In genomic region chr12:42440608-42441007, GRCh38 we compare ENCODE assay signal across 24 cellular contexts.
A peak's percentile ranks its signal among the peaks of the same experiment; 100 is the strongest.
DNase-seq lines count a peak whose midpoint lies in the region; ATAC-seq and TF ChIP-seq lines count a peak whose summit lies in the region.
"Had no signal": no experiment of that assay in that cellular context is flagged by ENCODE, and none has a peak within 500 bp of the region (broad histone marks: within the 10 kb centered on the region; RNA-seq: fewer than 3 reads in every experiment).

No MANE protein-coding gene starts in this region.

- H3K4me3 Mint-ChIP-seq in WTC11 (no peak overlapping the region), memory B cell (no peak overlapping the region), neural crest cell (no peak overlapping the region)
- H3K4me3 Mint-ChIP-seq in activated naive CD8-positive, alpha-beta T cell treated with anti-CD3 and anti-CD28 coated beads for 36 hours: no peak overlapping the region
- H3K4me3 Mint-ChIP-seq in activated CD4-positive, alpha-beta T cell treated with anti-CD3 and anti-CD28 coated beads, Interleukin-2, amount 10 ng/mL, durations not matched to agents 7 days and 5 days: no peak overlapping the region
- H3K4me3 Mint-ChIP-seq: CD14-positive monocyte; CD4-positive, alpha-beta memory T cell; CD4-positive, CD25-positive, alpha-beta regulatory T cell; CD8-positive, alpha-beta memory T cell had no signal

- H3K36me3 Mint-ChIP-seq in WTC11: peaks cover 30% of the 10 kb centered on the region
- H3K36me3 Mint-ChIP-seq in memory B cell: peaks cover 51% of the 10 kb centered on the region
- H3K36me3 Mint-ChIP-seq in neural crest cell (ENCODE audit: low read depth): peaks cover 39% of the 10 kb centered on the region
- H3K36me3 Mint-ChIP-seq in activated naive CD8-positive, alpha-beta T cell treated with anti-CD3 and anti-CD28 coated beads for 36 hours: peaks cover 61% of the 10 kb centered on the region
- H3K36me3 Mint-ChIP-seq in activated CD4-positive, alpha-beta T cell treated with anti-CD3 and anti-CD28 coated beads, Interleukin-2, amount 10 ng/mL, durations not matched to agents 7 days and 5 days (ENCODE audit: low read depth): peaks cover 49% of the 10 kb centered on the region

- no peak for DNase-seq in WTC11 (ENCODE audit: low spot score)
- DNase-seq in memory B cell (ENCODE audit: low spot score in 2 of 2): no peak
- DNase-seq in neural crest cell (ENCODE audit: low read depth, low spot score): no peak
- DNase-seq in NK-92 (lab: John Stamatoyannopoulos, UW; ENCODE audit: unreplicated experiment): no peak
- DNase-seq in activated naive CD8-positive, alpha-beta T cell treated with anti-CD3 and anti-CD28 coated beads for 36 hours: no peak
- DNase-seq in NCI-H1694 treated with DMSO at 0.1 percent for 48 hours (lab: John Stamatoyannopoulos, UW): no peak
- DNase-seq in activated CD4-positive, alpha-beta T cell treated with anti-CD3 and anti-CD28 coated beads, Interleukin-2, amount 10 ng/mL, durations not matched to agents 7 days and 5 days: no peak
- DNase-seq: 8988T; ACHN; BE2C; C1 segment of cervical spinal cord; CD4-positive, alpha-beta memory T cell; CD4-positive, CD25-positive, alpha-beta regulatory T cell; CD8-positive, alpha-beta memory T cell; COR-L47; DMS 273 treated with DMSO at 0.1 percent for 48 hours; DMS153; DMS53; DMS79; DND-41; EL; GDM1 had no signal

- H3K27ac Mint-ChIP-seq in WTC11 (peak overlapping the region; percentile 40; the same call in 1 of the 2 replicates), memory B cell (peak overlapping the region; percentile 66), neural crest cell (ENCODE audit: unreplicated experiment) (peak overlapping the region; percentile 12)
- H3K27ac Mint-ChIP-seq in activated naive CD8-positive, alpha-beta T cell treated with anti-CD3 and anti-CD28 coated beads for 36 hours: no peak overlapping the region
- H3K27ac Mint-ChIP-seq in activated CD4-positive, alpha-beta T cell treated with anti-CD3 and anti-CD28 coated beads, Interleukin-2, amount 10 ng/mL, durations not matched to agents 7 days and 5 days: no peak overlapping the region
- H3K27ac Mint-ChIP-seq: CD14-positive monocyte; CD4-positive, CD25-positive, alpha-beta regulatory T cell had no signal

- POLR2A ChIA-PET in WTC11 (lab: Charles Lee): no interaction called here
- POLR2A ChIA-PET in activated CD4-positive, alpha-beta T cell treated with anti-CD3 and anti-CD28 coated beads, Interleukin-2, amount 10 ng/mL, durations not matched to agents 7 days and 5 days (lab: Charles Lee): no interaction called here

- peaks cover 12% of the 10 kb centered on the region for H3K9me3 Mint-ChIP-seq in WTC11
- peaks cover 6% of the 10 kb centered on the region for H3K9me3 Mint-ChIP-seq in memory B cell
- peaks cover 8% of the 10 kb centered on the region for H3K9me3 Mint-ChIP-seq in neural crest cell
- H3K9me3 Mint-ChIP-seq in activated naive CD8-positive, alpha-beta T cell treated with anti-CD3 and anti-CD28 coated beads for 36 hours: peaks cover 9% of the 10 kb centered on the region
- H3K9me3 Mint-ChIP-seq in activated CD4-positive, alpha-beta T cell treated with anti-CD3 and anti-CD28 coated beads, Interleukin-2, amount 10 ng/mL, durations not matched to agents 7 days and 5 days: peaks cover 3% of the 10 kb centered on the region

- H3K27me3 Mint-ChIP-seq in WTC11 (ENCODE audit: low read depth): no peaks in the 10 kb centered on the region; the same call in 1 of the 2 replicates
- no peaks in the 10 kb centered on the region for H3K27me3 Mint-ChIP-seq in memory B cell
- H3K27me3 Mint-ChIP-seq in neural crest cell (ENCODE audit: low read depth): no peaks in the 10 kb centered on the region
- no peaks in the 10 kb centered on the region for H3K27me3 Mint-ChIP-seq in activated naive CD8-positive, alpha-beta T cell treated with anti-CD3 and anti-CD28 coated beads for 36 hours
- no peaks in the 10 kb centered on the region for H3K27me3 Mint-ChIP-seq in activated CD4-positive, alpha-beta T cell treated with anti-CD3 and anti-CD28 coated beads, Interleukin-2, amount 10 ng/mL, durations not matched to agents 7 days and 5 days
- H3K27me3 Mint-ChIP-seq: CD4-positive, alpha-beta memory T cell; CD4-positive, CD25-positive, alpha-beta regulatory T cell; CD8-positive, alpha-beta memory T cell had no signal

- CTCF ChIA-PET in WTC11 (lab: Charles Lee): no interaction called here
- CTCF ChIA-PET in activated CD4-positive, alpha-beta T cell treated with anti-CD3 and anti-CD28 coated beads, Interleukin-2, amount 10 ng/mL, durations not matched to agents 7 days and 5 days (lab: Charles Lee): no interaction called here

- H3K4me1 Mint-ChIP-seq in WTC11 (peaks cover 50% of the 10 kb centered on the region), memory B cell (peaks cover 8% of the 10 kb centered on the region), neural crest cell (peaks cover 4% of the 10 kb centered on the region)
- H3K4me1 Mint-ChIP-seq in activated naive CD8-positive, alpha-beta T cell treated with anti-CD3 and anti-CD28 coated beads for 36 hours: no peaks in the 10 kb centered on the region
- no peaks in the 10 kb centered on the region for H3K4me1 Mint-ChIP-seq in activated CD4-positive, alpha-beta T cell treated with anti-CD3 and anti-CD28 coated beads, Interleukin-2, amount 10 ng/mL, durations not matched to agents 7 days and 5 days
- H3K4me1 Mint-ChIP-seq: CD14-positive monocyte had no signal

- TF ChIP-seq CTCF in WTC11 (IDR thresholded peaks at IDR 0.05): no peak
- no peak for TF ChIP-seq CTCF in neural crest cell (conservative IDR thresholded peaks at IDR 0.05)

- ATAC-seq in WTC11 (no peak), memory B cell (ENCODE audit: low read depth) (no peak)
- ATAC-seq: GM12878 had no signal

TF ChIP-seq in WTC11, 78 proteins besides CTCF, POLR2A, EP300 and RAD21:
- TF ChIP-seq GABPB1 (CRISPR knock-in tag; IDR thresholded peaks at IDR 0.05): no peak
- TF ChIP-seq, protein P1, sequence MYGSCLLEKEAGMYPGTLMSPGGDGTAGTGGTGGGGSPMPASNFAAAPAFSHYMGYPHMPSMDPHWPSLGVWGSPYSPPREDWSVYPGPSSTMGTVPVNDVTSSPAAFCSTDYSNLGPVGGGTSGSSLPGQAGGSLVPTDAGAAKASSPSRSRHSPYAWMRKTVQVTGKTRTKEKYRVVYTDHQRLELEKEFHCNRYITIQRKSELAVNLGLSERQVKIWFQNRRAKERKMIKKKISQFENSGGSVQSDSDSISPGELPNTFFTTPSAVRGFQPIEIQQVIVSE (CRISPR knock-in tag; IDR thresholded peaks at IDR 0.05; ENCODE audit: borderline replicate concordance): no peak
- TF ChIP-seq, protein P2, sequence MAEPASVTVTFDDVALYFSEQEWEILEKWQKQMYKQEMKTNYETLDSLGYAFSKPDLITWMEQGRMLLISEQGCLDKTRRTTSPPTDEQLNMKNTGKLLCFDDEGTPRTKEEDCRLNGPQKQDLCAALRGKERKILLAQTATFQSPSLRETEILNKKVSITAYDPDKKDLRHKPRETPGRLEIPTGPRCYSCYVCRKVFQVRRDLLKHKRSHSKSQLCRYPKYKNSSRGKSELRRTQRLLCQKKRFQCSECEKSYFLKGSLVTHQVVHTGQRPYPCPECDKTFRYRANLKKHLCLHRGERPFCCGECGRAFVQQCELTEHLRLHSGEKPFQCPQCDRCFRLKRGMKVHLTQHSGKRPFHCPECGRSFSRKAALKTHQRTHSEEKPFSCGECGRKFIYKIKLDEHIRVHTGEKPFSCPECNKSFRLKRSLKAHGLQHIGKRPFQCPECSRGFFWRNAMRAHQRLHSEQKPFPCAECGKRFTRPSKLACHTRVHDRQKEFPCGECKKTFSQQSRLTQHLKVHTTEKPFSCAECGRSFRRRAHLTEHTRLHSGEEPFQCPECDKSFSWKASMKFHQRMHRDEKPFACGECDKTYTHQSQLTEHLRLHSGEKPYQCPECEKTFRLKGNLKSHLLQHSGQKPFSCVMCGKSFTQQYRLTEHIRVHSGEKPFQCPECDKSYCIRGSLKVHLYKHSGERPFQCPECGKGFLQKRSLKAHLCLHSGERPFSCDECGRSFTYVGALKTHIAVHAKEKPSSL (CRISPR knock-in tag; conservative IDR thresholded peaks at IDR 0.05): no peak
- TF ChIP-seq SP1 (CRISPR knock-in tag; conservative IDR thresholded peaks at IDR 0.05): no peak
- TF ChIP-seq, protein P3, sequence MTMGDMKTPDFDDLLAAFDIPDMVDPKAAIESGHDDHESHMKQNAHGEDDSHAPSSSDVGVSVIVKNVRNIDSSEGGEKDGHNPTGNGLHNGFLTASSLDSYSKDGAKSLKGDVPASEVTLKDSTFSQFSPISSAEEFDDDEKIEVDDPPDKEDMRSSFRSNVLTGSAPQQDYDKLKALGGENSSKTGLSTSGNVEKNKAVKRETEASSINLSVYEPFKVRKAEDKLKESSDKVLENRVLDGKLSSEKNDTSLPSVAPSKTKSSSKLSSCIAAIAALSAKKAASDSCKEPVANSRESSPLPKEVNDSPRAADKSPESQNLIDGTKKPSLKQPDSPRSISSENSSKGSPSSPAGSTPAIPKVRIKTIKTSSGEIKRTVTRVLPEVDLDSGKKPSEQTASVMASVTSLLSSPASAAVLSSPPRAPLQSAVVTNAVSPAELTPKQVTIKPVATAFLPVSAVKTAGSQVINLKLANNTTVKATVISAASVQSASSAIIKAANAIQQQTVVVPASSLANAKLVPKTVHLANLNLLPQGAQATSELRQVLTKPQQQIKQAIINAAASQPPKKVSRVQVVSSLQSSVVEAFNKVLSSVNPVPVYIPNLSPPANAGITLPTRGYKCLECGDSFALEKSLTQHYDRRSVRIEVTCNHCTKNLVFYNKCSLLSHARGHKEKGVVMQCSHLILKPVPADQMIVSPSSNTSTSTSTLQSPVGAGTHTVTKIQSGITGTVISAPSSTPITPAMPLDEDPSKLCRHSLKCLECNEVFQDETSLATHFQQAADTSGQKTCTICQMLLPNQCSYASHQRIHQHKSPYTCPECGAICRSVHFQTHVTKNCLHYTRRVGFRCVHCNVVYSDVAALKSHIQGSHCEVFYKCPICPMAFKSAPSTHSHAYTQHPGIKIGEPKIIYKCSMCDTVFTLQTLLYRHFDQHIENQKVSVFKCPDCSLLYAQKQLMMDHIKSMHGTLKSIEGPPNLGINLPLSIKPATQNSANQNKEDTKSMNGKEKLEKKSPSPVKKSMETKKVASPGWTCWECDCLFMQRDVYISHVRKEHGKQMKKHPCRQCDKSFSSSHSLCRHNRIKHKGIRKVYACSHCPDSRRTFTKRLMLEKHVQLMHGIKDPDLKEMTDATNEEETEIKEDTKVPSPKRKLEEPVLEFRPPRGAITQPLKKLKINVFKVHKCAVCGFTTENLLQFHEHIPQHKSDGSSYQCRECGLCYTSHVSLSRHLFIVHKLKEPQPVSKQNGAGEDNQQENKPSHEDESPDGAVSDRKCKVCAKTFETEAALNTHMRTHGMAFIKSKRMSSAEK (CRISPR knock-in tag; IDR thresholded peaks at IDR 0.05; ENCODE audit: borderline replicate concordance): no peak

Comparison
In these comparisons a context has a peak if more than half of its experiments do, and no peak if none do; other contexts are left out.
1. H3K27ac Mint-ChIP-seq: peak in WTC11 (single experiment), memory B cell (single experiment) and neural crest cell (single experiment); none in activated naive CD8-positive, alpha-beta T cell treated with anti-CD3 and anti-CD28 coated beads for 36 hours (single experiment) and activated CD4-positive, alpha-beta T cell treated with anti-CD3 and anti-CD28 coated beads, Interleukin-2, amount 10 ng/mL, durations not matched to agents 7 days and 5 days (single experiment).